In the genomic region with DNA sequence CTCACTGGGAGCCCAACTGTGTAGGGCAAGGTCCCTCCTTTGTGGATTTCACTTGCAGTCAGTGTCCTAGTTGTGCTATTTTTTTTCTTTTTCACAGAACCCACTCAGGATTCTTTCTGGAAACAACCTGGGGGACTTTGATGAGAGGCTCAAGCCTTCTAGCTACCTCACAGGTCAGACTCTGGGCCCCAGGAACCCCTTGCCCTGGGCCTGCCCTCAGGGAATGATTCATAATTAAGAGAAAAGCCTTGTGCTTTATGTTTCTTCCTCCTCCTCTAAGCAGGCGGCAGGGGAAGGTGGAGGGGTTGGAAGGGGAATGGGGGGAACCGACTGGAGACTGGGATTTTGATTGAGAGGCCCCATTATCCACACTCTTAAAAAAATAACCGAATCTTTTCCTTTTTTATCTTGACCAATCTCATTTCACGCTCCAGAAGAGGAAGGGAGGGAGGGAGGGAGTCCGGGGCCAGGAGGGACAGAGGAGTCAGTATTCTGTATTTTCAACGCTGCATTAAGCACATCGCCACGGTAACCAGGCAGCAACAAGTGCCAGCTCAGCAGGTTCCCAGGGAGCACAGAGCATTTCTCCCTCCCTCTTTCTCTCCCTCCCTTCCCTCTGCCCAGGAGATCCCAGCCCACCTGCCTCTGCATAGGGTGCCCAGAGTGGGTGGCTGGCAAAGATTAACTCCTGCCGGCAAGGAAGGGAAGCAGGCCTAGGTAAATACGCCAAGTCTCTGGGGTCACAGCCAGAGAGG, we compare ENCODE assay signal across 1 cellular context.
TF ChIP-seq lines count a peak whose summit lies in the region.

No MANE protein-coding gene starts in this region.

TF ChIP-seq in HepG2, 621 proteins besides CTCF, POLR2A, EP300 and RAD21 (continued from another document):
- TF ChIP-seq USF2 (IDR thresholded peaks at IDR 0.05; ENCODE audit: low read depth, low read length) = no peak
- TF ChIP-seq USF2 (CRISPR knock-in tag; IDR thresholded peaks at IDR 0.05; ENCODE audit: borderline replicate concordance) = no peak
- no peak for TF ChIP-seq ARID2 (CRISPR knock-in tag; IDR thresholded peaks at IDR 0.05; ENCODE audit: borderline replicate concordance)
- TF ChIP-seq, protein P1, sequence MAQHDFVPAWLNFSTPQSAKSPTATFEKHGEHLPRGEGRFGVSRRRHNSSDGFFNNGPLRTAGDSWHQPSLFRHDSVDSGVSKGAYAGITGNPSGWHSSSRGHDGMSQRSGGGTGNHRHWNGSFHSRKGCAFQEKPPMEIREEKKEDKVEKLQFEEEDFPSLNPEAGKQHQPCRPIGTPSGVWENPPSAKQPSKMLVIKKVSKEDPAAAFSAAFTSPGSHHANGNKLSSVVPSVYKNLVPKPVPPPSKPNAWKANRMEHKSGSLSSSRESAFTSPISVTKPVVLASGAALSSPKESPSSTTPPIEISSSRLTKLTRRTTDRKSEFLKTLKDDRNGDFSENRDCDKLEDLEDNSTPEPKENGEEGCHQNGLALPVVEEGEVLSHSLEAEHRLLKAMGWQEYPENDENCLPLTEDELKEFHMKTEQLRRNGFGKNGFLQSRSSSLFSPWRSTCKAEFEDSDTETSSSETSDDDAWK (CRISPR knock-in tag; IDR thresholded peaks at IDR 0.05) = no peak
- peak; percentile 63; the same call in 1 of the 2 replicates for TF ChIP-seq HNRNPL (IDR thresholded peaks at IDR 0.05; ENCODE audit: low read depth, low read length)
- no peak for TF ChIP-seq AKAP8 (CRISPR knock-in tag; IDR thresholded peaks at IDR 0.05)
- TF ChIP-seq, protein P2, sequence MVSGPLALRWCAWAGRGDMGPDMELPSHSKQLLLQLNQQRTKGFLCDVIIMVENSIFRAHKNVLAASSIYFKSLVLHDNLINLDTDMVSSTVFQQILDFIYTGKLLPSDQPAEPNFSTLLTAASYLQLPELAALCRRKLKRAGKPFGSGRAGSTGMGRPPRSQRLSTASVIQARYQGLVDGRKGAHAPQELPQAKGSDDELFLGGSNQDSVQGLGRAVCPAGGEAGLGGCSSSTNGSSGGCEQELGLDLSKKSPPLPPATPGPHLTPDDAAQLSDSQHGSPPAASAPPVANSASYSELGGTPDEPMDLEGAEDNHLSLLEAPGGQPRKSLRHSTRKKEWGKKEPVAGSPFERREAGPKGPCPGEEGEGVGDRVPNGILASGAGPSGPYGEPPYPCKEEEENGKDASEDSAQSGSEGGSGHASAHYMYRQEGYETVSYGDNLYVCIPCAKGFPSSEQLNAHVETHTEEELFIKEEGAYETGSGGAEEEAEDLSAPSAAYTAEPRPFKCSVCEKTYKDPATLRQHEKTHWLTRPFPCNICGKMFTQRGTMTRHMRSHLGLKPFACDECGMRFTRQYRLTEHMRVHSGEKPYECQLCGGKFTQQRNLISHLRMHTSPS (CRISPR knock-in tag; IDR thresholded peaks at IDR 0.05; ENCODE audit: low read depth) = 0 out of 2 replicates have a peak, but pooled peaks have one; percentile 52
- no peak for TF ChIP-seq PAXIP1 (CRISPR knock-in tag; conservative IDR thresholded peaks at IDR 0.05)
- no peak for TF ChIP-seq YEATS4 (CRISPR knock-in tag; IDR thresholded peaks at IDR 0.05; ENCODE audit: borderline replicate concordance)
- TF ChIP-seq MAFF (IDR thresholded peaks at IDR 0.05; ENCODE audit: low read depth, low read length) = peak; percentile 90
TF ChIP-seq in HepG2: peak in this region for 6.
